Comparison of ENCODE assay signal across 1 cellular context in genomic region chr21:39707316-39707715, GRCh38.
TF ChIP-seq lines count a peak whose summit lies in the region.

No MANE protein-coding gene starts in this region.

TF ChIP-seq in H1, 55 proteins besides CTCF, POLR2A, EP300 and RAD21:
- TF ChIP-seq EZH2 (IDR thresholded peaks at IDR 0.05; ENCODE audit: low read depth, low read length, severe bottlenecking) (no peak), PHF8 (conservative IDR thresholded peaks at IDR 0.05; ENCODE audit: low read depth, low read length) (no peak), ZNF274 (IDR thresholded peaks at IDR 0.05; ENCODE audit: borderline replicate concordance, extremely low read depth, low read length) (no peak), ASH2L (IDR thresholded peaks at IDR 0.05; ENCODE audit: low read length) (no peak), FOSL1 (IDR thresholded peaks at IDR 0.05; ENCODE audit: insufficient read depth, low read depth, low read length) (no peak), SIX5 (IDR thresholded peaks at IDR 0.05; ENCODE audit: low read depth, low read length) (no peak), CEBPB (IDR thresholded peaks at IDR 0.05; ENCODE audit: low read depth, low read length) (no peak), CHD1 (IDR thresholded peaks at IDR 0.05; ENCODE audit: low read depth, low read length) (no peak), BACH1 (IDR thresholded peaks at IDR 0.05; ENCODE audit: low read length) (no peak), NANOG (IDR thresholded peaks at IDR 0.05; ENCODE audit: insufficient read depth, low read depth, low read length, poor library complexity, severe bottlenecking) (no peak), SIRT6 (IDR thresholded peaks at IDR 0.05; ENCODE audit: low read length) (no peak), POU5F1 (IDR thresholded peaks at IDR 0.05; ENCODE audit: low read depth, low read length) (no peak), YY1 (IDR thresholded peaks at IDR 0.05; ENCODE audit: low read depth, low read length) (no peak), RXRA (IDR thresholded peaks at IDR 0.05; ENCODE audit: insufficient read depth, low read depth, low read length) (no peak), RNF2 (IDR thresholded peaks at IDR 0.05; ENCODE audit: borderline replicate concordance, low read depth, low read length, missing control alignments, poor library complexity, severe bottlenecking) (no peak), JUND (IDR thresholded peaks at IDR 0.05; ENCODE audit: low read length) (no peak)
